In the genomic region with DNA sequence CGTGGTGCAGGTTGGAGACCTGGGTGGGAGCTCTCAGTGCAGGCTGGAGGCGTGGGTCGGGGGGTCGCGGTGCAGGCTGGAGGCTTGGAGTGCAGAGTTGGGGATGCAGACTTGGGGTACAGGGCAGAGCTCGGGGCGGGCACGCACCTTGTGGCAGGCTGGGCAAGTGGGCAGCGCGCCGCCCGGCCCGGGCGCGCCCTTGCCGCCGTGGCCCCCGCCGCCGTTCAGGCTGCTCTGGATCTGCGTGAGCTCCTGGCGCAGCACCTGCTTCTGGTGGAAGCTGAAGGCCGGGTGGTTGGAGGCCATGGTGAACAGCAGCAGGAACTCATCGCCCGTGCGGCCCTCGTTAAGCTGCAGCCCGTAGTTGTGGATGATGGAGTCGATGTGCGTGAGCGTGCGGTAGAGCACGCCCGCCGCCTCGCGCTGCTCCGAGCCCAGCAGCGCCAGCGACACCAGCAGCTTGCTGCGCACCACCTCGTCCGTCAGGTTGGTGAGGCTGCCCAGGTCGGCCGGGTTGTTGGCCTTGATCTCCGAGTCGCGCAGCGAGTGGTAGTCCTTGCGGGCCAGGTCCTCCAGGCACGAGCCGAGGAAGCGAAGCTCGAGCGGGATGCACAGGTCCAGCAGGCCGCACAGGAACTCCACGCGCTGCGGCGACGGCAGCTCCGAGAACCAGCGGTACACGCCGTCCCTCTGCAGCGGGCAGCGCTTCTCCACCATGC, we compare ENCODE assay signal across 8 cellular contexts. TPM values are rescaled to one million over a fixed set of nuclear protein-coding genes. Genes with fewer than 3 reads are reported as not detected.
A peak's percentile ranks its signal among the peaks of the same experiment; 100 is the strongest.
DNase-seq lines count a peak whose midpoint lies in the region; ATAC-seq, FAIRE-seq and TF ChIP-seq lines count a peak whose summit lies in the region.
"Not testable (repeated sequence)": the region's sequence is repeated elsewhere in the genome, so short reads cannot be mapped to it uniquely, and the experiment has no call there.

No MANE protein-coding gene starts in this region.

- peak overlapping the region; percentile 84 for H3K4me3 Mint-ChIP-seq in glutamatergic neuron (ENCODE audit: unreplicated experiment)

- TF ChIP-seq EP300 in A549 (IDR thresholded peaks at IDR 0.05): not testable (repeated sequence)

- H3K27me3 Mint-ChIP-seq in glutamatergic neuron (ENCODE audit: unreplicated experiment): not testable (repeated sequence)

- peak overlapping the region; percentile 83 for H3K4me2 ChIP-seq in A549
- H3K4me2 ChIP-seq in GM23248 (ENCODE audit: unreplicated experiment): peak overlapping the region; percentile 80
- peak overlapping the region; percentile 97 for H3K4me2 ChIP-seq in mammary epithelial cell (ENCODE audit: insufficient read depth, low read depth, low read length)

- H3K36me3 Mint-ChIP-seq in glutamatergic neuron (ENCODE audit: unreplicated experiment): not testable (repeated sequence)

- POLR2A ChIA-PET in A549 (lab: Yijun Ruan, JAX): not testable (repeated sequence)

- not testable (repeated sequence) for H4K20me1 ChIP-seq in GM23248 (ENCODE audit: insufficient read depth); mammary epithelial cell (ENCODE audit: insufficient read depth, low read length)

- ATAC-seq in A549: 0 out of 6 replicates have a peak, but pooled peaks of 1 of the 2 experiments have one; percentile 26

- H3K9ac ChIP-seq in GM23248 (peak overlapping the region; percentile 83), NT2/D1 (ENCODE audit: insufficient read length, low read depth) (peak overlapping the region; percentile 85), mucosa of rectum (ENCODE audit: low read depth in 1 of 2, low read length in 2 of 2) (peak overlapping the region in 1 of 2 donors; percentile 70)
- not testable (repeated sequence) for H3K9ac ChIP-seq in mammary epithelial cell (ENCODE audit: insufficient read depth, low read length)

- not testable (repeated sequence) for H3K9me2 ChIP-seq in GM23248 (ENCODE audit: insufficient read depth)

- not testable (repeated sequence) for FAIRE-seq in A549 (lab: Jason Lieb, UNC); small intestine (lab: Jason Lieb, UNC)

- WGBS in A549 (ENCODE audit: missing lambda C conversion rate): 77% methylated on average over 29 of the region's 67 CpGs
- 2 to 4% methylated on average over 56 to 60 of the region's 67 CpGs for WGBS in GM23248 (ENCODE audit: low coverage in 1 of 2, low lambda C conversion rate in 2 of 2, missing lambda C conversion rate in 2 of 2), 2 experiments
- WGBS in mammary epithelial cell (ENCODE audit: low coverage, missing lambda C conversion rate): no CpG with 5 or more reads among the region's 67 CpGs
- WGBS in small intestine, 3 donors: 6 to 18% (median 12%) methylated on average over 42 to 67 of the region's 67 CpGs

- H2AFZ ChIP-seq in GM23248: not testable (repeated sequence)
- H2AFZ ChIP-seq in mammary epithelial cell (ENCODE audit: low read depth, low read length): peak overlapping the region; percentile 62

- not testable (repeated sequence) for TF ChIP-seq POLR2A in A549 (IDR thresholded peaks at IDR 0.05; ENCODE audit: low read length)

- intact Hi-C loops in mammary epithelial cell (cut with micrococcal nuclease): loop anchor here (2.0 kb wide), 1 partner anchor 75 kb away; no protein-coding TSS in a partner anchor

- H3K36me3 ChIP-seq in GM23248 (ENCODE audit: low read depth); mammary epithelial cell (ENCODE audit: insufficient read depth, low read length); mucosa of rectum (ENCODE audit: control insufficient read depth in 2 of 2, insufficient read depth in 2 of 2, low read length in 2 of 2); small intestine (ENCODE audit: control insufficient read depth in 2 of 2, insufficient read depth in 2 of 2, low read length in 2 of 2): not testable (repeated sequence)
- peaks cover 18% of the 10 kb centered on the region for H3K36me3 ChIP-seq in NT2/D1 (ENCODE audit: insufficient read depth, insufficient read length, low read length)

- not testable (repeated sequence) for H3K27ac Mint-ChIP-seq in glutamatergic neuron (ENCODE audit: unreplicated experiment)

- TF ChIP-seq RAD21 in A549 (conservative IDR thresholded peaks at IDR 0.05 in 1 of 2, IDR thresholded peaks at IDR 0.05 in 1 of 2): not testable (repeated sequence)

- H3K4me1 ChIP-seq in A549 (peaks cover 23% of the 10 kb centered on the region), GM23248 (ENCODE audit: insufficient read depth) (peaks cover 38% of the 10 kb centered on the region), NT2/D1 (ENCODE audit: insufficient read depth, insufficient read length) (peaks cover 18% of the 10 kb centered on the region), mammary epithelial cell (ENCODE audit: insufficient read depth, low read length) (peaks cover 34% of the 10 kb centered on the region), mucosa of rectum (ENCODE audit: control insufficient read depth in 2 of 2, insufficient read depth in 2 of 2, low read length in 2 of 2) (peaks cover 27 to 57% of the 10 kb centered on the region in 2 donors)
- H3K4me1 ChIP-seq in small intestine (ENCODE audit: control insufficient read depth in 2 of 2, insufficient read depth in 1 of 2, low read depth in 1 of 2, low read length in 1 of 2): not testable (repeated sequence)

- peak in 1 of 2 experiments; percentile 30 for DNase-seq in A549 (ENCODE audit: low read depth in 1 of 2, low spot score in 1 of 2)
- peak; percentile 64 for DNase-seq in GM23248
- not testable (repeated sequence) for DNase-seq in NT2/D1 (ENCODE audit: low read depth, low spot score); small intestine
- peak; percentile 73 for DNase-seq in activated CD8-positive, alpha-beta memory T cell treated with anti-CD3 and anti-CD28 coated beads for 24 hours
- peak; percentile 43 for DNase-seq in mammary epithelial cell
- DNase-seq in glutamatergic neuron: peak; percentile 60

- not testable (repeated sequence) for H3K27me3 ChIP-seq in GM23248 (replicated peaks; ENCODE audit: insufficient read depth); NT2/D1 (ENCODE audit: insufficient read depth, insufficient read length); mammary epithelial cell (ENCODE audit: insufficient read depth, low read length); mucosa of rectum (ENCODE audit: control insufficient read depth in 2 of 2, insufficient read depth in 2 of 2, low read length in 2 of 2); small intestine (ENCODE audit: control insufficient read depth in 2 of 2, insufficient read depth in 2 of 2, low read length in 2 of 2)

- H3K4me3 ChIP-seq in A549 (peak overlapping the region; percentile 37; the same call in 2 of the 3 replicates), GM23248 (peak overlapping the region; percentile 82), NT2/D1 (ENCODE audit: insufficient read length, low read depth) (peak overlapping the region; percentile 60), mammary epithelial cell (replicated peaks in 1 of 3; ENCODE audit: insufficient read depth in 1 of 3, low read depth in 2 of 3, low read length in 3 of 3) (peak overlapping the region; percentile 32 to 55 (median 48)), mucosa of rectum (ENCODE audit: low read length in 2 of 2) (peak overlapping the region; percentile 64 to 75), small intestine (ENCODE audit: low read depth in 1 of 2, low read length in 2 of 2) (peak overlapping the region; percentile 65 to 88)

- in situ Hi-C loops in GM23248 (cut with MboI); mammary epithelial cell (cut with MboI; ENCODE audit: low sequenced_read_pairs in 2 of 2): not testable (repeated sequence)

- peaks cover 27% of the 10 kb centered on the region for H3K4me1 Mint-ChIP-seq in glutamatergic neuron (ENCODE audit: low read depth, unreplicated experiment)

- BruUV-seq in mammary epithelial cell (replicated peaks; lab: Mats Ljungman, UMichigan): not testable (repeated sequence)

- TF ChIP-seq CTCF in A549 (IDR thresholded peaks at IDR 0.05); mammary epithelial cell (conservative IDR thresholded peaks at IDR 0.05 in 1 of 2, IDR thresholded peaks at IDR 0.05 in 1 of 2; ENCODE audit: extremely low read depth in 1 of 2, insufficient read depth in 1 of 2, low read depth in 1 of 2, low read length in 2 of 2); glutamatergic neuron (IDR thresholded peaks at IDR 0.05; ENCODE audit: partially characterized antibody, unreplicated experiment): not testable (repeated sequence)

- peaks cover 12% of the 10 kb centered on the region; the same call in 1 of the 2 replicates for H3F3A ChIP-seq in GM23248 (ENCODE audit: insufficient read depth)

- H3K79me2 ChIP-seq in GM23248 (ENCODE audit: insufficient read depth): peaks cover 53% of the 10 kb centered on the region
- H3K79me2 ChIP-seq in mammary epithelial cell (ENCODE audit: insufficient read depth, low read length): peaks cover 52% of the 10 kb centered on the region

- H3K27ac ChIP-seq in A549: peak overlapping the region in 1 of 2 experiments; percentile 75; a peak in 3 of 6 replicates
- peak overlapping the region; percentile 7; the same call in 1 of the 2 replicates for H3K27ac ChIP-seq in GM23248
- not testable (repeated sequence) for H3K27ac ChIP-seq in mammary epithelial cell (ENCODE audit: insufficient read depth, low read depth, low read length); mucosa of rectum (ENCODE audit: low read depth in 2 of 2, low read length in 2 of 2)
- peak overlapping the region; percentile 39 to 76 for H3K27ac ChIP-seq in small intestine (ENCODE audit: low read depth in 1 of 2, low read length in 1 of 2)

- CTCF ChIA-PET in A549 (lab: Yijun Ruan, JAX): interaction anchor here (0.7 to 2.2 kb wide), 3 partner anchors 9 to 144 kb away, joined by 5 to 8 read pairs (median 5); no protein-coding TSS in a partner anchor
- CTCF ChIA-PET in mammary epithelial cell (lab: Charles Lee; ENCODE audit: low non-redundant PET): not testable (repeated sequence)

- not testable (repeated sequence) for H3K9me3 ChIP-seq in A549; GM23248 (ENCODE audit: low read depth); NT2/D1 (ENCODE audit: insufficient read depth, low read length); mammary epithelial cell (replicated peaks; ENCODE audit: insufficient read depth, low read length); mucosa of rectum (ENCODE audit: control insufficient read depth in 2 of 2, low read length in 2 of 2); small intestine (ENCODE audit: control insufficient read depth, low read depth)

- not testable (repeated sequence) for H3K9me3 Mint-ChIP-seq in glutamatergic neuron (ENCODE audit: unreplicated experiment)

- dilution Hi-C loops in mammary epithelial cell (cut with HindIII; ENCODE audit: low sequenced_read_pairs): not testable (repeated sequence)

RNA-seq across cellular contexts. Expression of a gene that starts 1.1 kb away (rescaled TPM):
- 3.8 and 5.5 TPM in 2 replicates for polyA plus RNA-seq in A549 (2011; rRNA removed)
- 3.8 and 5.3 TPM in 2 replicates for polyA plus RNA-seq in A549 (2012; cell fraction: cytosol; rRNA removed)
- polyA plus RNA-seq in A549 (2012; cell fraction: nucleus; rRNA removed): 10.8 and 15.5 TPM in 2 replicates
- polyA plus RNA-seq in A549 (2017; fragmentation: RNase III; extraction: RNeasy Plus Mini Kit Qiagen cat#74134 plus additional on column Dnase treatment): 6.1 to 7.3 TPM (median 6.5 TPM) in 3 replicates
- 7.2 and 8.0 TPM in 2 replicates for polyA minus RNA-seq in A549 (2011; rRNA and poly(A)+ RNA removed)
- total RNA-seq in GM23248 (2014; rRNA removed; shearing (Covaris generic)): 5.4 and 6.3 TPM in 2 replicates
- 2.7 and 3.1 TPM in 2 replicates for polyA plus RNA-seq in GM23248 (2016; fragmentation: Nextera tagmentation; extraction: Ambion mirVana)
- total RNA-seq in mammary epithelial cell: 10 to 100 TPM in 1 of 2 donors, 1 to 10 TPM in 1; 7.0 to 15.8 TPM
- 4.7 TPM for polyA plus RNA-seq in mammary epithelial cell
- polyA minus RNA-seq in mammary epithelial cell: 8.1 TPM
- 29.2 TPM for total RNA-seq in glutamatergic neuron (ENCODE audit: unreplicated experiment)
- polyA plus RNA-seq in small intestine: 10 to 100 TPM in 2 of 3 donors, 1 to 10 TPM in 1; 9.2 to 14.6 (median 11.6) TPM
